ENCODE assay signal across 26 cellular contexts in genomic region chr10:51876528-51876927, GRCh38.
DNase-seq lines count a peak whose midpoint lies in the region; ATAC-seq, FAIRE-seq and TF ChIP-seq lines count a peak whose summit lies in the region.
"Had no signal": no experiment of that assay in that cellular context is flagged by ENCODE, and none has a peak within 500 bp of the region (broad histone marks: within the 10 kb centered on the region; RNA-seq: fewer than 3 reads in every experiment).

No MANE protein-coding gene starts in this region.

- H3K4me1 ChIP-seq in psoas muscle, result peaks cover 6% of the 10 kb centered on the region
- peaks cover 0 to 12% (median 0%) of the 10 kb centered on the region in 4 donors for H3K4me1 ChIP-seq in transverse colon
- H3K4me1 ChIP-seq: left lung had no signal

- no peak for TF ChIP-seq POLR2A in transverse colon (IDR thresholded peaks at IDR 0.05)

- in situ Hi-C loops in transverse colon (cut with MboI; ENCODE audit: low pct_ligation_motif_present in 1 of 4, low pct_unique_long_range_greater_than_20kb in 1 of 4, low sequenced_read_pairs in 3 of 4), result no loop called here

- no peak for TF ChIP-seq CTCF in coronary artery (IDR thresholded peaks at IDR 0.05)
- no peak for TF ChIP-seq CTCF in psoas muscle (IDR thresholded peaks at IDR 0.05)
- no peak for TF ChIP-seq CTCF in transverse colon (IDR thresholded peaks at IDR 0.05)

- H3K4me3 ChIP-seq in coronary artery, result peak overlapping the region; percentile 32
- H3K4me3 ChIP-seq in psoas muscle, result peak overlapping the region; percentile 19
- no peak overlapping the region for H3K4me3 ChIP-seq in transverse colon
- H3K4me3 ChIP-seq: dorsolateral prefrontal cortex, GM12878, GM23248, hepatocyte, left lung, PC-9, SJSA1 had no signal

- no peaks in the 10 kb centered on the region for H3K27me3 ChIP-seq in psoas muscle (ENCODE audit: insufficient read depth in 3 of 3, low read length in 2 of 3)
- H3K27me3 ChIP-seq in transverse colon, result no peaks in the 10 kb centered on the region
- H3K27me3 ChIP-seq: dorsolateral prefrontal cortex, hepatocyte, left lung, SJSA1 had no signal

- H3K9me3 ChIP-seq in psoas muscle (no peaks in the 10 kb centered on the region), transverse colon (no peaks in the 10 kb centered on the region)
- H3K9me3 ChIP-seq: SJSA1 had no signal

- DNase-seq in DMS53 treated with DMSO at 0.1 percent for 48 hours (lab: John Stamatoyannopoulos, UW; ENCODE audit: unreplicated experiment), result peak; percentile 64
- DNase-seq in NCI-H345 treated with DMSO at 0.1 percent for 48 hours (lab: John Stamatoyannopoulos, UW; ENCODE audit: unreplicated experiment), result peak; percentile 35
- DNase-seq in coronary artery (ENCODE audit: low spot score), result no peak
- no peak for DNase-seq in psoas muscle
- DNase-seq in urothelium cell line (ENCODE audit: low spot score), result no peak
- no peak for DNase-seq in transverse colon
- DNase-seq in NCI-H1436 (lab: John Stamatoyannopoulos, UW), result no peak
- DNase-seq: activated CD8-positive, alpha-beta memory T cell treated with anti-CD3 and anti-CD28 coated beads for 24 hours; activated naive CD4-positive, alpha-beta T cell; activated T-cell treated with anti-CD3 and anti-CD28 coated beads, Interleukin-2, amount 50 U/mL, for 4 hours; amniotic stem cell; caudate nucleus; CD4-positive, alpha-beta memory T cell; DND-41; dorsolateral prefrontal cortex; foreskin fibroblast; GM23248; immature natural killer cell; left lung; NCI-H2029; NCI-H748 treated with DMSO at 0.1 percent for 48 hours; PC-9; T-helper 1 cell had no signal

- TF ChIP-seq EP300 in transverse colon (IDR thresholded peaks at IDR 0.05; ENCODE audit: low read depth), result no peak

- FAIRE-seq in urothelium cell line (lab: Jason Lieb, UNC), result no peak
- FAIRE-seq: GM12878 had no signal

- peak overlapping the region in 1 of 2 donors; percentile 66 for H3K27ac ChIP-seq in coronary artery
- peak overlapping the region; percentile 18 for H3K27ac ChIP-seq in psoas muscle
- H3K27ac ChIP-seq in transverse colon, result no peak overlapping the region
- H3K27ac ChIP-seq: dorsolateral prefrontal cortex, GM23248, hepatocyte, left lung, PC-9, SJSA1 had no signal

- no peak for ATAC-seq in psoas muscle
- ATAC-seq: activated T-cell treated with anti-CD3 and anti-CD28 coated beads, Interleukin-2, amount 50 U/mL, for 4 hours; GM12878; left lung had no signal

- 36 to 49% (median 45%) methylated on average over 4 of the region's 4 CpGs for WGBS in psoas muscle, 3 donors
- 30 to 63% methylated on average over 2 to 4 of the region's 4 CpGs for WGBS in transverse colon (ENCODE audit: low coverage in 1 of 2), 2 donors

- H3K36me3 ChIP-seq in psoas muscle (ENCODE audit: insufficient read depth in 1 of 2, low read depth in 1 of 2) (no peaks in the 10 kb centered on the region), transverse colon (no peaks in the 10 kb centered on the region)
- H3K36me3 ChIP-seq: left lung, SJSA1 had no signal

- intact Hi-C loops in psoas muscle (cut with DNase I) (no loop called here), transverse colon (cut with DNase I; ENCODE audit: low total_unique reads) (no loop called here)

Comparison
In these comparisons a context has a peak if more than half of its experiments do, and no peak if none do; other contexts are left out.
1. DNase-seq: peak in DMS53 treated with DMSO at 0.1 percent for 48 hours (single experiment) and NCI-H345 treated with DMSO at 0.1 percent for 48 hours (single experiment); none in coronary artery (single experiment), psoas muscle (0 of 2), urothelium cell line (single experiment), transverse colon (single experiment) and NCI-H1436 (single experiment).
2. H3K4me3 ChIP-seq: peak in coronary artery (single experiment) and psoas muscle (single experiment); none in transverse colon (0 of 4).